Comparison of ENCODE assay signal across 21 cellular contexts in the genomic region with DNA sequence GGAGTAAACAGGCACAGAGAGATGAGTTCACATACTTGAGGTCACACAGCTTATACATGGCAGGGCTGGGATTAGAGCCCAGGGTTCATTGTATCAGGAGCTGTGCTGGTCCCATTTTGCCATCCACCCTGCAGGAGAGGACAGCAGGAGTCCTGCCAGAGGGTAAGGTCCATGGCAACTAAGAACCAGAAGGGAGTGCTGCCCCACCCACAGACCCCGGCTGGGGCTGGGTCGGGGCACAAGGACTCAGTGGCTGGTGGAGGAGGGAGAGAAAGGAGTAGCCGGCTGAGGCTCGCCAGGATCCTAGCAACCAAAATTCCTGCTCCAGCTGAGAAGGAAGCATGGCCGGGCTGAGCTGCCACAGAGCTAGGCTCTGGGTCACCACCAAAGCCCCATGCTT. TPM values are rescaled to one million over a fixed set of nuclear protein-coding genes. Genes with fewer than 3 reads are reported as not detected.
DNase-seq lines count a peak whose midpoint lies in the region; ATAC-seq and TF ChIP-seq lines count a peak whose summit lies in the region.
"Had no signal": no experiment of that assay in that cellular context is flagged by ENCODE, and none has a peak within 500 bp of the region (broad histone marks: within the 10 kb centered on the region; RNA-seq: fewer than 3 reads in every experiment).

No MANE protein-coding gene starts in this region.

- intact Hi-C loops in CD4-positive, alpha-beta T cell (cut with DNase I, micrococcal nuclease) = no loop called here

- no peaks in the 10 kb centered on the region for H4K20me1 ChIP-seq in neural progenitor cell (ENCODE audit: low read depth)

- H3K9me3 ChIP-seq in neural progenitor cell (ENCODE audit: low read depth) = no peaks in the 10 kb centered on the region
- H3K9me3 ChIP-seq in CD4-positive, alpha-beta T cell (ENCODE audit: control insufficient read depth, low read length) = no peaks in the 10 kb centered on the region
- H3K9me3 ChIP-seq: BE2C, SJSA1 had no signal

- H3K9ac ChIP-seq in mesendoderm (ENCODE audit: low read length) (no peak overlapping the region), neural progenitor cell (no peak overlapping the region)
- H3K9ac ChIP-seq: KMS-11 had no signal

- H3K18ac ChIP-seq in mesendoderm (ENCODE audit: low read length) = no peak overlapping the region

- H3K4me3 ChIP-seq in mesendoderm (ENCODE audit: low read length) (no peak overlapping the region), neural progenitor cell (no peak overlapping the region)
- H3K4me3 ChIP-seq: SJSA1 had no signal

- H3K36me3 ChIP-seq in mesendoderm (ENCODE audit: control insufficient read depth, insufficient read depth, low read length) = no peaks in the 10 kb centered on the region
- H3K36me3 ChIP-seq in neural progenitor cell = no peaks in the 10 kb centered on the region
- H3K36me3 ChIP-seq: BE2C, SJSA1 had no signal

- H3K4me3 Mint-ChIP-seq in brain (no peak overlapping the region), neural progenitor cell (peak overlapping the region; percentile 12)
- no peak overlapping the region for H3K4me3 Mint-ChIP-seq in CD4-positive, alpha-beta T cell
- H3K4me3 Mint-ChIP-seq: IgD-negative memory B cell had no signal

- no peak overlapping the region for H4K8ac ChIP-seq in mesendoderm (ENCODE audit: low read depth, low read length)

- H4K5ac ChIP-seq in mesendoderm (ENCODE audit: low read length) = no peak overlapping the region

- peak overlapping the region; percentile 73 for H3K56ac ChIP-seq in mesendoderm (ENCODE audit: low read length)

- peak overlapping the region; percentile 87 for H2AK5ac ChIP-seq in mesendoderm (ENCODE audit: low read length)

- ATAC-seq in CD4-positive, alpha-beta T cell (ENCODE audit: poor library complexity) = no peak
- ATAC-seq in GM19035 (IDR thresholded peaks at IDR 0.05; ENCODE audit: unreplicated experiment) = no peak
- ATAC-seq: PC-3 had no signal

- CTCF ChIA-PET in CD4-positive, alpha-beta T cell (lab: Charles Lee) = interaction anchor here (1.3 to 1.6 kb wide), 2 partner anchors 40 to 50 kb away, joined by 3 read pairs; no protein-coding TSS in a partner anchor

- no CpG with 5 or more reads among the region's 5 CpGs for WGBS in mesendoderm (ENCODE audit: extremely low coverage, insufficient coverage, low lambda C conversion rate)

- TF ChIP-seq CTCF in 22Rv1 (IDR thresholded peaks at IDR 0.05) = no peak
- no peak for TF ChIP-seq CTCF in brain (conservative IDR thresholded peaks at IDR 0.05)
- TF ChIP-seq CTCF in neural progenitor cell (IDR thresholded peaks at IDR 0.05) = no peak
- TF ChIP-seq CTCF in CD4-positive, alpha-beta T cell (IDR thresholded peaks at IDR 0.05) = no peak

- H3K4me1 Mint-ChIP-seq in brain (peaks cover 25% of the 10 kb centered on the region), neural progenitor cell (peaks cover 29% of the 10 kb centered on the region)
- H3K4me1 Mint-ChIP-seq in CD4-positive, alpha-beta T cell (ENCODE audit: low read depth) = no peaks in the 10 kb centered on the region

- H3K4me1 ChIP-seq in mesendoderm (ENCODE audit: control insufficient read depth, low read depth, low read length) (peaks cover 35% of the 10 kb centered on the region), neural progenitor cell (peaks cover 48% of the 10 kb centered on the region)
- H3K4me1 ChIP-seq: BE2C had no signal

- no peak overlapping the region for H2BK120ac ChIP-seq in mesendoderm (ENCODE audit: low read depth, low read length)

- H3K4me2 ChIP-seq in mesendoderm (ENCODE audit: low read length) = no peak overlapping the region
- no peak overlapping the region for H3K4me2 ChIP-seq in neural progenitor cell
- H3K4me2 ChIP-seq: KMS-11 had no signal

- H3K9me3 Mint-ChIP-seq in brain (peaks cover 0 to 7% (median 0%) of the 10 kb centered on the region in 5 experiments), neural progenitor cell (peaks cover 2% of the 10 kb centered on the region)
- H3K9me3 Mint-ChIP-seq in CD4-positive, alpha-beta T cell = no peaks in the 10 kb centered on the region
- H3K9me3 Mint-ChIP-seq: IgD-negative memory B cell had no signal

- no peak overlapping the region for H2AFZ ChIP-seq in neural progenitor cell (replicated peaks)

- peaks cover 41% of the 10 kb centered on the region for H3F3A ChIP-seq in neural progenitor cell (ENCODE audit: low read depth)

- H3K4ac ChIP-seq in mesendoderm (ENCODE audit: low read depth, low read length) = no peak overlapping the region

- H3K27me3 Mint-ChIP-seq in brain = no peaks in the 10 kb centered on the region
- H3K27me3 Mint-ChIP-seq in neural progenitor cell (ENCODE audit: insufficient read depth, low read depth) = peaks cover 12% of the 10 kb centered on the region
- H3K27me3 Mint-ChIP-seq in CD4-positive, alpha-beta T cell = no peaks in the 10 kb centered on the region

- no peak for DNase-seq in mesendoderm
- no peak for DNase-seq in neural progenitor cell (ENCODE audit: low spot score)
- no peak for DNase-seq in stimulated activated CD4-positive, alpha-beta T cell treated with anti-CD3 and anti-CD28 coated beads, Interleukin-1b, Interleukin-23, amount 100 ng/mL, for 48 hours
- no peak for DNase-seq in CD4-positive, alpha-beta T cell
- no peak for DNase-seq in SK-N-DZ (ENCODE audit: low spot score)
- DNase-seq: 8988T, ACHN, BE2C, MM.1S, NCI-H187, NCI-H2107, NCI-H774, Right ventricle myocardium superior, RPMI8226 had no signal

- peak overlapping the region; percentile 9 for H2BK5ac ChIP-seq in mesendoderm (ENCODE audit: low read length)

- no peaks in the 10 kb centered on the region for H3K36me3 Mint-ChIP-seq in brain
- H3K36me3 Mint-ChIP-seq in neural progenitor cell = no peaks in the 10 kb centered on the region
- no peaks in the 10 kb centered on the region for H3K36me3 Mint-ChIP-seq in CD4-positive, alpha-beta T cell (ENCODE audit: low read depth)
- H3K36me3 Mint-ChIP-seq: IgD-negative memory B cell had no signal

- H3K27ac ChIP-seq in 22Rv1 (peak overlapping the region; percentile 100; the same call in 1 of the 2 replicates), mesendoderm (ENCODE audit: low read depth, low read length) (no peak overlapping the region), neural progenitor cell (no peak overlapping the region)
- H3K27ac ChIP-seq in CD4-positive, alpha-beta T cell (ENCODE audit: low read depth, low read length) = no peak overlapping the region
- H3K27ac ChIP-seq: KMS-11, SJSA1 had no signal

- no peaks in the 10 kb centered on the region for H3K79me1 ChIP-seq in mesendoderm (ENCODE audit: low read length)

- H3K27ac Mint-ChIP-seq in brain = peak overlapping the region in 4 of 5 experiments; percentile 17 to 82 (median 60)
- H3K27ac Mint-ChIP-seq in neural progenitor cell = no peak overlapping the region
- no peak overlapping the region for H3K27ac Mint-ChIP-seq in CD4-positive, alpha-beta T cell

- H3K27me3 ChIP-seq in mesendoderm (ENCODE audit: insufficient read depth, low read length, poor library complexity) (no peaks in the 10 kb centered on the region), neural progenitor cell (no peaks in the 10 kb centered on the region)
- H3K27me3 ChIP-seq in CD4-positive, alpha-beta T cell (ENCODE audit: control insufficient read depth, insufficient read depth, low read length) = no peaks in the 10 kb centered on the region
- H3K27me3 ChIP-seq: BE2C, SJSA1 had no signal

- POLR2A ChIA-PET in CD4-positive, alpha-beta T cell (lab: Charles Lee) = no interaction called here

- no peak overlapping the region for H2BK15ac ChIP-seq in mesendoderm (replicated peaks; ENCODE audit: low read depth)

- H3K23ac ChIP-seq in mesendoderm (ENCODE audit: low read length) = no peak overlapping the region

- H3K79me2 ChIP-seq in mesendoderm (ENCODE audit: control insufficient read depth, insufficient read depth, low read length) = no peaks in the 10 kb centered on the region
- H3K79me2 ChIP-seq in neural progenitor cell (ENCODE audit: low read depth) = no peaks in the 10 kb centered on the region

RNA-seq across cellular contexts. Expression of gene TP53I11, which starts 25.9 kb away (rescaled TPM):
- 75.8 TPM for polyA plus RNA-seq in brain (ENCODE audit: insufficient read depth, low read depth, low replicate concordance)
- polyA plus RNA-seq in mesendoderm (2013, experiment 1 of 2) = 23.1 TPM
- polyA plus RNA-seq in mesendoderm (2013, experiment 2 of 2) = 24.6 TPM
- 23.1 and 91.9 TPM in 2 replicates for total RNA-seq in neural progenitor cell (ENCODE audit: low replicate concordance)
- 1 to 10 TPM; 3.5 to 4.6 TPM for total RNA-seq in CD4-positive, alpha-beta T cell
- polyA plus RNA-seq in SK-N-DZ (2014; cell fraction: cytosol; rRNA removed) = 16.0 and 23.6 TPM in 2 replicates
- polyA plus RNA-seq in SK-N-DZ (2014; cell fraction: nucleus; rRNA removed) = 26.8 and 36.3 TPM in 2 replicates

Comparison
In these comparisons a context has a peak if more than half of its experiments do, and no peak if none do; other contexts are left out.
1. H3K27ac Mint-ChIP-seq: peak in brain (4 of 5); none in neural progenitor cell (single experiment) and CD4-positive, alpha-beta T cell (single experiment).